In the genomic region with DNA sequence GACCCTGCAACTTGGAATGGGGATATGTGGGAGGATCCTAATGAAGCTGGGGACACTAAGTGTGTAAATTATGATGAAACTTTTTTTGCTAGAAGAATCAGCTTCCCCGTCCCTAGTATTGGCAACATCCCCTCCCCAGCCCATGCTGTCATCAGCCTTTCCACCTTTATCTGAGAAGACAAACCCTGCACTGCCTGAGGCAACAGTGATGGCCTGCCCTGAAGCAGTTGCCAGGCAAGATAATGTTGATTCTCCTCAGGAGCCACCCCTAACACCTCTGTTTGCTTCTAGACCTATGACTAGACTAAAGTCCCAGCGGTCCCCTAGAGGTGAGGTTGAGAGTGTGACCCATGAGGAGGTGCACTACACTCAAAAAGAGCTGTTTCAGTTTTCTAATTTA, we compare ENCODE assay signal across 19 cellular contexts.
"Had no signal": no experiment of that assay in that cellular context is flagged by ENCODE, and none has a peak within 500 bp of the region (broad histone marks: within the 10 kb centered on the region; RNA-seq: fewer than 3 reads in every experiment).

No MANE protein-coding gene starts in this region.

- H3K4me3 Mint-ChIP-seq: naive thymus-derived CD8-positive, alpha-beta T cell; neural progenitor cell; stimulated activated naive CD8-positive, alpha-beta T cell treated with anti-CD3 and anti-CD28 coated beads, Interleukin-15, Interleukin-2, amounts not matched to agents 100 ng/mL and 50 ng/mL, for 24 hours had no signal

- H3K9me3 Mint-ChIP-seq: stimulated activated naive CD8-positive, alpha-beta T cell treated with anti-CD3 and anti-CD28 coated beads, Interleukin-15, Interleukin-2, amounts not matched to agents 100 ng/mL and 50 ng/mL, for 24 hours had no signal

- H3K4me1 Mint-ChIP-seq: neural progenitor cell had no signal

- H3K4me1 ChIP-seq: colonic mucosa, heart left ventricle, neural progenitor cell, pancreas, tibial artery, upper lobe of left lung, uterus had no signal

- H3K27ac ChIP-seq: colonic mucosa, heart left ventricle, neural progenitor cell, pancreas, tibial artery, upper lobe of left lung, uterus had no signal

- H3K9me3 ChIP-seq: colonic mucosa, heart left ventricle, pancreas, tibial artery, upper lobe of left lung, uterus had no signal

- FAIRE-seq: frontal cortex, islet of Langerhans had no signal

- DNase-seq: colonic mucosa; dermis blood vessel endothelial cell; heart left ventricle; hippocampal formation; kidney glomerular epithelial cell; occipital lobe; pancreas; right cardiac atrium; stimulated activated CD4-positive, alpha-beta T cell treated with anti-CD3 and anti-CD28 coated beads, Interleukin-2, amount 100 ng/mL, for 48 hours; tibial artery; upper lobe of left lung; uterus had no signal

- H3K27me3 ChIP-seq: colonic mucosa, heart left ventricle, neural progenitor cell, pancreas, tibial artery, upper lobe of left lung, uterus had no signal

- H3K27me3 Mint-ChIP-seq: naive thymus-derived CD8-positive, alpha-beta T cell had no signal

- ATAC-seq: heart left ventricle, pancreas, right cardiac atrium had no signal

- H3K27ac Mint-ChIP-seq: neural progenitor cell; progenitor cell of endocrine pancreas; stimulated activated naive CD8-positive, alpha-beta T cell treated with anti-CD3 and anti-CD28 coated beads, Interleukin-15, Interleukin-2, amounts not matched to agents 100 ng/mL and 50 ng/mL, for 24 hours had no signal

- H3K36me3 ChIP-seq: colonic mucosa, heart left ventricle, neural progenitor cell, pancreas, tibial artery, upper lobe of left lung, uterus had no signal

- H3K4me3 ChIP-seq: colonic mucosa, heart left ventricle, neural progenitor cell, pancreas, smooth muscle cell, tibial artery, upper lobe of left lung, uterus had no signal

- H3K36me3 Mint-ChIP-seq: naive thymus-derived CD8-positive, alpha-beta T cell; neural progenitor cell had no signal
